ENCODE assay signal across 8 cellular contexts in genomic region chr3:71984843-71985594, GRCh38.
DNase-seq lines count a peak whose midpoint lies in the region; ATAC-seq and TF ChIP-seq lines count a peak whose summit lies in the region.

No MANE protein-coding gene starts in this region.

- H3K27ac ChIP-seq in naive thymus-derived CD4-positive, alpha-beta T cell (ENCODE audit: low read depth, low read length), result no peak overlapping the region
- H3K27ac ChIP-seq in thyroid gland (no peak overlapping the region), sigmoid colon (no peak overlapping the region)

- peaks cover 6 to 53% (median 13%) of the 10 kb centered on the region in 7 donors for H3K4me1 Mint-ChIP-seq in naive thymus-derived CD4-positive, alpha-beta T cell
- no peaks in the 10 kb centered on the region for H3K4me1 Mint-ChIP-seq in mesothelial cell of epicardium

- CTCF ChIA-PET in naive thymus-derived CD4-positive, alpha-beta T cell (lab: Charles Lee), result interaction anchor here (0.6 to 0.7 kb wide), 3 partner anchors 24 to 841 kb away, joined by 3 to 5 read pairs (median 4); no protein-coding TSS in a partner anchor

- no peak for TF ChIP-seq EP300 in sigmoid colon (IDR thresholded peaks at IDR 0.05)

- no peak for TF ChIP-seq POLR2A in thyroid gland (IDR thresholded peaks at IDR 0.05)
- TF ChIP-seq POLR2A in sigmoid colon (IDR thresholded peaks at IDR 0.05), result no peak

- no peaks in the 10 kb centered on the region for H3K27me3 ChIP-seq in naive thymus-derived CD4-positive, alpha-beta T cell (ENCODE audit: control insufficient read depth in 2 of 2, insufficient read depth in 2 of 2, low read length in 2 of 2)
- no peaks in the 10 kb centered on the region for H3K27me3 ChIP-seq in thyroid gland
- no peaks in the 10 kb centered on the region for H3K27me3 ChIP-seq in sigmoid colon

- H3K9me3 Mint-ChIP-seq in naive thymus-derived CD4-positive, alpha-beta T cell, result peaks cover 0 to 8% (median 0%) of the 10 kb centered on the region in 11 donors
- peaks cover 4% of the 10 kb centered on the region for H3K9me3 Mint-ChIP-seq in mesothelial cell of epicardium

- POLR2A ChIA-PET in naive thymus-derived CD4-positive, alpha-beta T cell (lab: Charles Lee), result no interaction called here

- 82 to 84% methylated on average over 9 of the region's 9 CpGs for WGBS in thyroid gland, 2 donors
- WGBS in sigmoid colon, 2 donors, result 54 to 85% methylated on average over 9 of the region's 9 CpGs

- no peaks in the 10 kb centered on the region for H3K36me3 ChIP-seq in naive thymus-derived CD4-positive, alpha-beta T cell (ENCODE audit: control insufficient read depth in 2 of 3, insufficient read depth in 3 of 3, low read length in 3 of 3)
- H3K36me3 ChIP-seq in thyroid gland (no peaks in the 10 kb centered on the region), sigmoid colon (no peaks in the 10 kb centered on the region)

- H3K4me3 ChIP-seq in naive thymus-derived CD4-positive, alpha-beta T cell (ENCODE audit: low read length), result peak overlapping the region; percentile 13
- H3K4me3 ChIP-seq in thyroid gland (replicated peaks in 1 of 3) (no peak overlapping the region), sigmoid colon (no peak overlapping the region)

- peaks cover 0 to 16% (median 0%) of the 10 kb centered on the region in 5 donors for H3K36me3 Mint-ChIP-seq in naive thymus-derived CD4-positive, alpha-beta T cell
- no peaks in the 10 kb centered on the region for H3K36me3 Mint-ChIP-seq in mesothelial cell of epicardium

- no peak for DNase-seq in activated CD4-positive, CD25-positive, alpha-beta regulatory T cell treated with anti-CD3 and anti-CD28 coated beads, Interleukin-2, amount 50 U/mL, for 72 hours
- peak in 4 of 9 donors; percentile 12 to 28 (median 20) for DNase-seq in naive thymus-derived CD4-positive, alpha-beta T cell
- DNase-seq in mesothelial cell of epicardium (ENCODE audit: low spot score in 2 of 2, unreplicated experiment in 2 of 2) (no peak), thyroid gland (no peak), sigmoid colon (no peak)

- peak; percentile 74 to 76 for ATAC-seq in activated CD4-positive, CD25-positive, alpha-beta regulatory T cell treated with anti-CD3 and anti-CD28 coated beads, Interleukin-2, amount 50 U/mL, for 24 hours
- peak; percentile 89 for ATAC-seq in GM21723 (IDR thresholded peaks at IDR 0.05; ENCODE audit: unreplicated experiment)
- peak; percentile 75 for ATAC-seq in HG03575 (IDR thresholded peaks at IDR 0.05; ENCODE audit: extremely low read depth, insufficient number of reproducible peaks, low FRiP score, unreplicated experiment)
- ATAC-seq in naive thymus-derived CD4-positive, alpha-beta T cell, result peak; percentile 44

- H3K4me3 Mint-ChIP-seq in naive thymus-derived CD4-positive, alpha-beta T cell, result peak overlapping the region in 9 of 10 donors; percentile 58 to 78 (median 70)
- H3K4me3 Mint-ChIP-seq in mesothelial cell of epicardium, result no peak overlapping the region

- TF ChIP-seq CTCF in mesothelial cell of epicardium (IDR thresholded peaks at IDR 0.05; ENCODE audit: unreplicated experiment), result no peak
- TF ChIP-seq CTCF in thyroid gland (IDR thresholded peaks at IDR 0.05), result no peak
- no peak for TF ChIP-seq CTCF in sigmoid colon (IDR thresholded peaks at IDR 0.05)

- H3K4me1 ChIP-seq in naive thymus-derived CD4-positive, alpha-beta T cell (ENCODE audit: control insufficient read depth in 2 of 2, insufficient read depth in 2 of 2, low read length in 2 of 2), result peaks cover 0 to 10% of the 10 kb centered on the region in 2 donors
- no peaks in the 10 kb centered on the region for H3K4me1 ChIP-seq in thyroid gland
- no peaks in the 10 kb centered on the region for H3K4me1 ChIP-seq in sigmoid colon

- no peaks in the 10 kb centered on the region for H3K9me3 ChIP-seq in naive thymus-derived CD4-positive, alpha-beta T cell (ENCODE audit: control insufficient read depth in 2 of 3, low read length in 3 of 3)
- H3K9me3 ChIP-seq in thyroid gland (no peaks in the 10 kb centered on the region), sigmoid colon (no peaks in the 10 kb centered on the region)

- intact Hi-C loops in naive thymus-derived CD4-positive, alpha-beta T cell (cut with micrococcal nuclease), result loop anchor here in 1 of 2 donors (5.0 to 10.0 kb wide), 2 partner anchors 117 to 260 kb away; partner anchors contain the start of gene EIF4E3
- intact Hi-C loops in thyroid gland (cut with DNase I) (no loop called here), sigmoid colon (cut with DNase I) (no loop called here)

- H3K27me3 Mint-ChIP-seq in naive thymus-derived CD4-positive, alpha-beta T cell, result no peaks in the 10 kb centered on the region
- no peaks in the 10 kb centered on the region for H3K27me3 Mint-ChIP-seq in mesothelial cell of epicardium (ENCODE audit: low read depth)

- H3K27ac Mint-ChIP-seq in naive thymus-derived CD4-positive, alpha-beta T cell, result peak overlapping the region in 5 of 9 donors; percentile 1 to 78 (median 40)
- H3K27ac Mint-ChIP-seq in mesothelial cell of epicardium, result no peak overlapping the region
